1 cellular context compared by ENCODE assay signal in genomic region chr17:80117491-80118401, GRCh38.
TF ChIP-seq lines count a peak whose summit lies in the region.

No MANE protein-coding gene starts in this region.

TF ChIP-seq in A549, 52 proteins besides CTCF, POLR2A, EP300 and RAD21:
- TF ChIP-seq MAFK (IDR thresholded peaks at IDR 0.05; ENCODE audit: partially characterized antibody), result no peak
- no peak for TF ChIP-seq CHD2 (IDR thresholded peaks at IDR 0.05; ENCODE audit: low read length, partially characterized antibody)
- TF ChIP-seq CEBPB (IDR thresholded peaks at IDR 0.05), result no peak
- no peak for TF ChIP-seq ZSCAN20 (CRISPR knock-in tag; IDR thresholded peaks at IDR 0.05)
- TF ChIP-seq ZFP36 (IDR thresholded peaks at IDR 0.05; ENCODE audit: borderline replicate concordance, partially characterized antibody), result no peak
- TF ChIP-seq TP53 (CRISPR knock-in tag; IDR thresholded peaks at IDR 0.05), result no peak
- no peak for TF ChIP-seq SMC3 (IDR thresholded peaks at IDR 0.05)
- TF ChIP-seq ZC3H11A (IDR thresholded peaks at IDR 0.05), result no peak
- no peak for TF ChIP-seq PBX3 (IDR thresholded peaks at IDR 0.05)
- TF ChIP-seq MYC (IDR thresholded peaks at IDR 0.05; ENCODE audit: borderline replicate concordance, low read length), result no peak
- TF ChIP-seq SREBF2 (IDR thresholded peaks at IDR 0.05), result no peak
- no peak for TF ChIP-seq FOSB (CRISPR knock-in tag; IDR thresholded peaks at IDR 0.05)
- no peak for TF ChIP-seq RNF2 (IDR thresholded peaks at IDR 0.05; ENCODE audit: borderline replicate concordance, low read depth)
- TF ChIP-seq TFCP2L1 (CRISPR knock-in tag; IDR thresholded peaks at IDR 0.05), result no peak
- TF ChIP-seq CBX2 (IDR thresholded peaks at IDR 0.05; ENCODE audit: borderline replicate concordance, low read depth), result no peak
- TF ChIP-seq HES2 (IDR thresholded peaks at IDR 0.05), result no peak
- TF ChIP-seq HEYL (CRISPR knock-in tag; IDR thresholded peaks at IDR 0.05), result no peak
